In the genomic region with DNA sequence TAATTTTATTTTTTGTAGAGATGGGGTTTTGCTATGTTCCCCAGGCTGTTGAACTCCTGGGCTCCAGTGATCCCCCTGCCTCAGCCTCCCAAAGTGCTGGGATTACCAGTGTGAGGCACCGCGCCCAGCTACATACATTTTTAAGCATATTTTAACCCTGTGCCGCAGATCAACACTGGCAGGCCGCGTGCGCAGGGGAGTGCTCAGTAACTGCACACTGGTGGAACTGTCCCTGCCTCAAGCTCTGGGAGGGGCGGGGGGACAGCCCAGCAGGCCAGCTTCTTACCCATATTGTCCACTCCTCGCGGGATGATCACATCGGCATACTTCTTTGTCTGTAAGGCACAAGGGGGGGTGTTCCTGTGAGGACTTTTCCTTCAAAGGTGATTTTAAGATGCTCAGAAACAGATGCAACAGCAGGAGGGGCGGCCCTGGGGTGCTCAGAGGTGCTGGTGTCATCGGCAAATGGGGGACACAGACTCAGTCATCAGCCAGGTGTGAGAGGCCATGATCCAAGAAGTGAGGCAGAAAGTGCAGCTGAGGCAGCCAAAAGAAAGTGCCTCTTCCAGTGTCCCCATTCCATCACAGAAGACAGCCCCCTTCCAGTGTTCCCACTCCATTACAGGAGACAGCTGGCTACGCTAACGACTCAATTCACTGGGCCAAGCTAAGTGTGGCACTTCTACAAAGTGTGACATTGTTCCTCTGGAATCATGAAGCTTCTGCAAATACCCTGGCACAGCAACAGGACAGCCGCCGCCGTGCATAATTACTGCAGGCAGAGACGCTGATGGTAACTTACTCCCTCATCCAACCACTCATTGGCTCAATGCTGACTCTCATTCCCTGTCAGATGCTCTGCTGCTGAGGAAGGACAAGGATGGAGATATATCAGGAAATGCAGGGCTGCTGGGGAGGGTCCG, we compare ENCODE assay signal across 27 cellular contexts. TPM values are rescaled to one million over a fixed set of nuclear protein-coding genes. Genes with fewer than 3 reads are reported as not detected.
DNase-seq lines count a peak whose midpoint lies in the region; ATAC-seq and TF ChIP-seq lines count a peak whose summit lies in the region.
"Had no signal": no experiment of that assay in that cellular context is flagged by ENCODE, and none has a peak within 500 bp of the region (broad histone marks: within the 10 kb centered on the region; RNA-seq: fewer than 3 reads in every experiment).

No MANE protein-coding gene starts in this region.

- peak overlapping the region in 2 of 59 donors; percentile 4 to 10 for H3K4me3 ChIP-seq in dorsolateral prefrontal cortex
- H3K4me3 ChIP-seq: coronary artery, ovary, PC-9, upper lobe of left lung had no signal

- H3K9me3 Mint-ChIP-seq in activated CD4-positive, alpha-beta T cell treated with anti-CD3 and anti-CD28 coated beads, Interleukin-2, amount 10 ng/mL, durations not matched to agents 7 days and 5 days, result no peaks in the 10 kb centered on the region
- no peaks in the 10 kb centered on the region for H3K9me3 Mint-ChIP-seq in activated CD4-positive, alpha-beta T cell treated with anti-CD3 and anti-CD28 coated beads for 36 hours (ENCODE audit: low read depth)
- no peaks in the 10 kb centered on the region for H3K9me3 Mint-ChIP-seq in nephron
- H3K9me3 Mint-ChIP-seq: activated CD8-positive, alpha-beta T cell treated with anti-CD3 and anti-CD28 coated beads for 36 hours; CD4-positive, alpha-beta memory T cell; stimulated activated naive CD8-positive, alpha-beta T cell treated with anti-CD3 and anti-CD28 coated beads, Interleukin-15, amount 100 ng/mL, for 72 hours had no signal

- TF ChIP-seq CTCF in dorsolateral prefrontal cortex (IDR thresholded peaks at IDR 0.05 in 54 of 56, conservative IDR thresholded peaks at IDR 0.05 in 2 of 56; ENCODE audit: low read depth in 1 of 56, partially characterized antibody in 56 of 56), result peak in 1 of 56 donors; percentile 17
- no peak for TF ChIP-seq CTCF in nephron (IDR thresholded peaks at IDR 0.05; ENCODE audit: unreplicated experiment in 3 of 3)

- CTCF ChIA-PET in activated CD4-positive, alpha-beta T cell treated with anti-CD3 and anti-CD28 coated beads, Interleukin-2, amount 10 ng/mL, durations not matched to agents 7 days and 5 days (lab: Charles Lee), result interaction anchor here (0.6 to 1.6 kb wide), 3 partner anchors 10 to 1875 kb away, joined by 3 to 4 read pairs (median 3); no protein-coding TSS in a partner anchor
- CTCF ChIA-PET in activated CD4-positive, alpha-beta T cell treated with anti-CD3 and anti-CD28 coated beads for 36 hours (lab: Charles Lee), result interaction anchor here (0.6 kb wide), 1 partner anchor 231 kb away, joined by 5 read pairs; no protein-coding TSS in a partner anchor

- peaks cover 16% of the 10 kb centered on the region for H3K4me1 Mint-ChIP-seq in activated CD4-positive, alpha-beta T cell treated with anti-CD3 and anti-CD28 coated beads, Interleukin-2, amount 10 ng/mL, durations not matched to agents 7 days and 5 days
- H3K4me1 Mint-ChIP-seq in activated CD4-positive, alpha-beta T cell treated with anti-CD3 and anti-CD28 coated beads for 36 hours, result peaks cover 15% of the 10 kb centered on the region
- H3K4me1 Mint-ChIP-seq in nephron, result peaks cover 4% of the 10 kb centered on the region

- DNase-seq in activated CD4-positive, alpha-beta T cell treated with anti-CD3 and anti-CD28 coated beads, Interleukin-2, amount 10 ng/mL, durations not matched to agents 7 days and 5 days, result no peak
- DNase-seq in activated CD4-positive, alpha-beta T cell treated with anti-CD3 and anti-CD28 coated beads for 36 hours, result no peak
- peak; percentile 46 to 94 (median 83) for DNase-seq in dorsolateral prefrontal cortex
- peak in 35 of 49 donors; percentile 12 to 72 (median 47) for DNase-seq in substantia nigra (lab: John Stamatoyannopoulos, UW)
- DNase-seq: activated CD4-positive, CD25-positive, alpha-beta regulatory T cell; activated CD8-positive, alpha-beta T cell treated with anti-CD3 and anti-CD28 coated beads for 36 hours; activated effector memory CD4-positive, alpha-beta T cell treated with Interleukin-2 at 50 U/mL for 16 hours; CD4-positive, alpha-beta memory T cell; KG1; mammary epithelial cell; MM.1S; NCI-H1417 treated with DMSO at 0.1 percent for 48 hours; NCI-H2081 treated with DMSO at 0.1 percent for 48 hours; ovary; PC-9; SIG-M5; stimulated activated CD4-positive, alpha-beta T cell treated with anti-CD3 and anti-CD28 coated beads, Interleukin-15, amount 100 ng/mL, for 24 hours; stimulated activated naive CD8-positive, alpha-beta T cell treated with anti-CD3 and anti-CD28 coated beads, Interleukin-15, amount 100 ng/mL, for 72 hours; upper lobe of left lung had no signal

- H3K36me3 Mint-ChIP-seq in activated CD4-positive, alpha-beta T cell treated with anti-CD3 and anti-CD28 coated beads, Interleukin-2, amount 10 ng/mL, durations not matched to agents 7 days and 5 days (ENCODE audit: low read depth), result peaks cover 47% of the 10 kb centered on the region
- H3K36me3 Mint-ChIP-seq in activated CD4-positive, alpha-beta T cell treated with anti-CD3 and anti-CD28 coated beads for 36 hours (ENCODE audit: low read depth), result peaks cover 31% of the 10 kb centered on the region
- H3K36me3 Mint-ChIP-seq in nephron (ENCODE audit: low read depth), result peaks cover 56% of the 10 kb centered on the region

- H3K27me3 Mint-ChIP-seq in activated CD4-positive, alpha-beta T cell treated with anti-CD3 and anti-CD28 coated beads, Interleukin-2, amount 10 ng/mL, durations not matched to agents 7 days and 5 days, result no peaks in the 10 kb centered on the region
- H3K27me3 Mint-ChIP-seq in activated CD4-positive, alpha-beta T cell treated with anti-CD3 and anti-CD28 coated beads for 36 hours, result no peaks in the 10 kb centered on the region
- no peaks in the 10 kb centered on the region for H3K27me3 Mint-ChIP-seq in nephron (ENCODE audit: low read depth)
- H3K27me3 Mint-ChIP-seq: activated CD8-positive, alpha-beta T cell treated with anti-CD3 and anti-CD28 coated beads for 36 hours; CD4-positive, alpha-beta memory T cell; stimulated activated naive CD8-positive, alpha-beta T cell treated with anti-CD3 and anti-CD28 coated beads, Interleukin-15, amount 100 ng/mL, for 72 hours had no signal

- no peak for ATAC-seq in activated CD4-positive, alpha-beta T cell treated with anti-CD3 and anti-CD28 coated beads for 36 hours
- ATAC-seq in SK-N-SH treated with all-trans-retinoic acid at 6 μM for 48 hours, result no peak
- no peak for ATAC-seq in HG02623 (IDR thresholded peaks at IDR 0.05; ENCODE audit: unreplicated experiment)
- ATAC-seq in HG02610 (IDR thresholded peaks at IDR 0.05; ENCODE audit: unreplicated experiment), result no peak
- ATAC-seq: activated CD8-positive, alpha-beta T cell treated with anti-CD3 and anti-CD28 coated beads for 36 hours; stimulated activated naive CD8-positive, alpha-beta T cell treated with anti-CD3 and anti-CD28 coated beads, Interleukin-15, amount 100 ng/mL, for 72 hours had no signal

- H3K27me3 ChIP-seq in dorsolateral prefrontal cortex, result no peaks in the 10 kb centered on the region
- H3K27me3 ChIP-seq: ovary, upper lobe of left lung had no signal

- H3K27ac ChIP-seq in dorsolateral prefrontal cortex (peak overlapping the region in 55 of 59 donors; percentile 19 to 88 (median 67)), substantia nigra (ENCODE audit: low read depth, low read length, poor library complexity, severe bottlenecking) (peak overlapping the region; percentile 2)
- H3K27ac ChIP-seq: 22Rv1, coronary artery, ovary, PC-9, upper lobe of left lung had no signal

- peak overlapping the region; percentile 69 for H3K27ac Mint-ChIP-seq in activated CD4-positive, alpha-beta T cell treated with anti-CD3 and anti-CD28 coated beads, Interleukin-2, amount 10 ng/mL, durations not matched to agents 7 days and 5 days
- H3K27ac Mint-ChIP-seq in activated CD4-positive, alpha-beta T cell treated with anti-CD3 and anti-CD28 coated beads for 36 hours, result no peak overlapping the region
- H3K27ac Mint-ChIP-seq in nephron, result no peak overlapping the region
- H3K27ac Mint-ChIP-seq: activated CD8-positive, alpha-beta T cell treated with anti-CD3 and anti-CD28 coated beads for 36 hours had no signal

- intact Hi-C loops in activated CD4-positive, alpha-beta T cell treated with anti-CD3 and anti-CD28 coated beads for 36 hours (cut with DNase I, micrococcal nuclease), result no loop called here
- intact Hi-C loops in dorsolateral prefrontal cortex (cut with DNase I), result loop anchor here in 1 of 2 donors (10.0 kb wide), 2 partner anchors 219 to 829 kb away; a partner anchor contains a TSS

- POLR2A ChIA-PET in activated CD4-positive, alpha-beta T cell treated with anti-CD3 and anti-CD28 coated beads, Interleukin-2, amount 10 ng/mL, durations not matched to agents 7 days and 5 days (lab: Charles Lee), result interaction anchor here (0.7 kb wide), 1 partner anchor 177 kb away, joined by 3 read pairs; no protein-coding TSS in a partner anchor
- POLR2A ChIA-PET in activated CD4-positive, alpha-beta T cell treated with anti-CD3 and anti-CD28 coated beads for 36 hours (lab: Charles Lee), result interaction anchor here (0.7 kb wide), 1 partner anchor 129 kb away, joined by 3 read pairs; no protein-coding TSS in a partner anchor

- H3K4me3 Mint-ChIP-seq in activated CD4-positive, alpha-beta T cell treated with anti-CD3 and anti-CD28 coated beads, Interleukin-2, amount 10 ng/mL, durations not matched to agents 7 days and 5 days, result no peak overlapping the region
- no peak overlapping the region for H3K4me3 Mint-ChIP-seq in activated CD4-positive, alpha-beta T cell treated with anti-CD3 and anti-CD28 coated beads for 36 hours
- peak overlapping the region in 2 of 3 experiments; percentile 41 to 60 for H3K4me3 Mint-ChIP-seq in nephron
- H3K4me3 Mint-ChIP-seq: activated CD8-positive, alpha-beta T cell treated with anti-CD3 and anti-CD28 coated beads for 36 hours; stimulated activated naive CD8-positive, alpha-beta T cell treated with anti-CD3 and anti-CD28 coated beads, Interleukin-15, amount 100 ng/mL, for 72 hours had no signal

TF ChIP-seq in SK-N-SH treated with all-trans-retinoic acid at 6 μM for 48 hours, 23 proteins besides CTCF, POLR2A, EP300 and RAD21 (continues in another document):
- no peak for TF ChIP-seq ESRRG (CRISPR knock-in tag; IDR thresholded peaks at IDR 0.05)

RNA-seq across cellular contexts. Expression of a gene that starts 5.2 kb away (rescaled TPM):
- 10 to 100 TPM; 35.9 to 39.5 TPM for total RNA-seq in activated CD4-positive, alpha-beta T cell treated with anti-CD3 and anti-CD28 coated beads, Interleukin-2, amount 10 ng/mL, durations not matched to agents 7 days and 5 days
- total RNA-seq in activated CD4-positive, alpha-beta T cell treated with anti-CD3 and anti-CD28 coated beads for 36 hours, result 10 to 100 TPM; 15.2 to 16.5 TPM
- 10 to 100 TPM; 29.3 to 64.4 (median 39.2) TPM for total RNA-seq in dorsolateral prefrontal cortex

RNA-seq across cellular contexts. Expression of a gene that starts 19.4 kb away (rescaled TPM):
- not detected for total RNA-seq in activated CD4-positive, alpha-beta T cell treated with anti-CD3 and anti-CD28 coated beads, Interleukin-2, amount 10 ng/mL, durations not matched to agents 7 days and 5 days
- total RNA-seq in activated CD4-positive, alpha-beta T cell treated with anti-CD3 and anti-CD28 coated beads for 36 hours, result not detected
- total RNA-seq in dorsolateral prefrontal cortex, result under 1 TPM in 4 of 120 experiments, not detected in 116; 0.36 to 0.59 (median 0.44) TPM
- total RNA-seq: activated CD8-positive, alpha-beta T cell treated with anti-CD3 and anti-CD28 coated beads for 36 hours; CD4-positive, alpha-beta memory T cell; fibroblast of lung; HT1080; mammary epithelial cell; PC-9 had no signal

RNA-seq across cellular contexts. Expression of a gene that starts 23.2 kb away (rescaled TPM):
- 10 to 100 TPM; 47.7 to 54.1 TPM for total RNA-seq in activated CD4-positive, alpha-beta T cell treated with anti-CD3 and anti-CD28 coated beads, Interleukin-2, amount 10 ng/mL, durations not matched to agents 7 days and 5 days
- 10 to 100 TPM; 28.2 to 30.7 TPM for total RNA-seq in activated CD4-positive, alpha-beta T cell treated with anti-CD3 and anti-CD28 coated beads for 36 hours
- 100 to 1,000 TPM in 1 of 120 experiments, 10 to 100 TPM in 119; 34.7 to 106 (median 58.6) TPM for total RNA-seq in dorsolateral prefrontal cortex

Comparison
In these comparisons a context has a peak if more than half of its experiments do, and no peak if none do; other contexts are left out.
1. DNase-seq: peak in dorsolateral prefrontal cortex (10 of 10) and substantia nigra (35 of 49); none in activated CD4-positive, alpha-beta T cell treated with anti-CD3 and anti-CD28 coated beads, Interleukin-2, amount 10 ng/mL, durations not matched to agents 7 days and 5 days (single experiment) and activated CD4-positive, alpha-beta T cell treated with anti-CD3 and anti-CD28 coated beads for 36 hours (single experiment).
2. H3K4me3 Mint-ChIP-seq: peak in nephron (2 of 3); none in activated CD4-positive, alpha-beta T cell treated with anti-CD3 and anti-CD28 coated beads, Interleukin-2, amount 10 ng/mL, durations not matched to agents 7 days and 5 days (single experiment) and activated CD4-positive, alpha-beta T cell treated with anti-CD3 and anti-CD28 coated beads for 36 hours (single experiment).